Comparison of ENCODE assay signal across 1 cellular context in the genomic region with DNA sequence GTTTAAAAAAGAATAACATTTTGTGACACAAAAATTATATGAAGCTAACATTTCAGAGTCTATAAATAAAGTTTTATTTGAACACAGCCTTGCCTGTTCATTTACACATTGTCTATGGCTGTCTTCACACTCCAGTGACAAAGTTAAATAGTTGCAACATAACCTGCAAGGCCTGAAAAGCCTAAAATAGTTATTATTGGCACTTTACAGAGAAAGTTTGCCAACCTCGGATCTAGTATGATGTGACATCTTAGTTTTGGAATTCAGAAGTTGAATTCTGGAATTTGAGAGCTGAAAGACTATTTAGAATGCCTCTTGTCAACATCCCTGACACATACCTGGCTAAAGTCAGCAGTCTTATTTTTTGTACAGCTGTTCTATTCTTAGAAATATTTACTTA.
A peak's percentile ranks its signal among the peaks of the same experiment; 100 is the strongest.
TF ChIP-seq lines count a peak whose summit lies in the region.

No MANE protein-coding gene starts in this region.

TF ChIP-seq in SK-N-SH, 30 proteins besides CTCF, POLR2A, EP300 and RAD21 (continued from another document):
- TF ChIP-seq, protein P1, sequence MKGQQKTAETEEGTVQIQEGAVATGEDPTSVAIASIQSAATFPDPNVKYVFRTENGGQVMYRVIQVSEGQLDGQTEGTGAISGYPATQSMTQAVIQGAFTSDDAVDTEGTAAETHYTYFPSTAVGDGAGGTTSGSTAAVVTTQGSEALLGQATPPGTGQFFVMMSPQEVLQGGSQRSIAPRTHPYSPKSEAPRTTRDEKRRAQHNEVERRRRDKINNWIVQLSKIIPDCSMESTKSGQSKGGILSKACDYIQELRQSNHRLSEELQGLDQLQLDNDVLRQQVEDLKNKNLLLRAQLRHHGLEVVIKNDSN (IDR thresholded peaks at IDR 0.05; ENCODE audit: borderline replicate concordance, low read depth) = no peak
- TF ChIP-seq MXI1 (IDR thresholded peaks at IDR 0.05; ENCODE audit: low read depth, low read length) (no peak), RXRA (IDR thresholded peaks at IDR 0.05; ENCODE audit: borderline replicate concordance, low read depth) (peak; percentile 19; the same call in 1 of the 2 replicates), FOXJ3 (CRISPR knock-in tag; IDR thresholded peaks at IDR 0.05) (no peak), NRF1 (IDR thresholded peaks at IDR 0.05; ENCODE audit: low read depth, low read length) (no peak), NFIC (IDR thresholded peaks at IDR 0.05; ENCODE audit: borderline replicate concordance) (peak; percentile 71; the same call in 1 of the 2 replicates), TCF12 (IDR thresholded peaks at IDR 0.05) (peak; percentile 85), EZH2phosphoT487 (IDR thresholded peaks at IDR 0.05; ENCODE audit: borderline replicate concordance, low read depth) (no peak), GATA2 (CRISPR knock-in tag; IDR thresholded peaks at IDR 0.05) (no peak), TAF1 (IDR thresholded peaks at IDR 0.05; ENCODE audit: borderline replicate concordance, low read depth, low read length) (no peak), TEAD4 (IDR thresholded peaks at IDR 0.05; ENCODE audit: borderline replicate concordance, insufficient read depth) (peak; percentile 71; the same call in 1 of the 2 replicates), FOXM1 (IDR thresholded peaks at IDR 0.05; ENCODE audit: low read depth) (no peak), ELF1 (IDR thresholded peaks at IDR 0.05) (no peak), GABPA (IDR thresholded peaks at IDR 0.05; ENCODE audit: low read depth) (no peak), MEF2A (IDR thresholded peaks at IDR 0.05; ENCODE audit: borderline replicate concordance, low read depth) (peak; percentile 76; the same call in 1 of the 2 replicates)
- TF ChIP-seq, protein P2, sequence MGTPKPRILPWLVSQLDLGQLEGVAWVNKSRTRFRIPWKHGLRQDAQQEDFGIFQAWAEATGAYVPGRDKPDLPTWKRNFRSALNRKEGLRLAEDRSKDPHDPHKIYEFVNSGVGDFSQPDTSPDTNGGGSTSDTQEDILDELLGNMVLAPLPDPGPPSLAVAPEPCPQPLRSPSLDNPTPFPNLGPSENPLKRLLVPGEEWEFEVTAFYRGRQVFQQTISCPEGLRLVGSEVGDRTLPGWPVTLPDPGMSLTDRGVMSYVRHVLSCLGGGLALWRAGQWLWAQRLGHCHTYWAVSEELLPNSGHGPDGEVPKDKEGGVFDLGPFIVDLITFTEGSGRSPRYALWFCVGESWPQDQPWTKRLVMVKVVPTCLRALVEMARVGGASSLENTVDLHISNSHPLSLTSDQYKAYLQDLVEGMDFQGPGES (IDR thresholded peaks at IDR 0.05; ENCODE audit: low read depth, low read length) = no peak
- TF ChIP-seq, protein P3, sequence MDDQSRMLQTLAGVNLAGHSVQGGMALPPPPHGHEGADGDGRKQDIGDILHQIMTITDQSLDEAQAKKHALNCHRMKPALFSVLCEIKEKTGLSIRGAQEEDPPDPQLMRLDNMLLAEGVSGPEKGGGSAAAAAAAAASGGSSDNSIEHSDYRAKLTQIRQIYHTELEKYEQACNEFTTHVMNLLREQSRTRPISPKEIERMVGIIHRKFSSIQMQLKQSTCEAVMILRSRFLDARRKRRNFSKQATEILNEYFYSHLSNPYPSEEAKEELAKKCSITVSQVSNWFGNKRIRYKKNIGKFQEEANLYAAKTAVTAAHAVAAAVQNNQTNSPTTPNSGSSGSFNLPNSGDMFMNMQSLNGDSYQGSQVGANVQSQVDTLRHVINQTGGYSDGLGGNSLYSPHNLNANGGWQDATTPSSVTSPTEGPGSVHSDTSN (IDR thresholded peaks at IDR 0.05) = peak; percentile 83
- TF ChIP-seq, protein P4, sequence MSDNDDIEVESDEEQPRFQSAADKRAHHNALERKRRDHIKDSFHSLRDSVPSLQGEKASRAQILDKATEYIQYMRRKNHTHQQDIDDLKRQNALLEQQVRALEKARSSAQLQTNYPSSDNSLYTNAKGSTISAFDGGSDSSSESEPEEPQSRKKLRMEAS (IDR thresholded peaks at IDR 0.05; ENCODE audit: low read depth) = no peak
- TF ChIP-seq, protein P5, sequence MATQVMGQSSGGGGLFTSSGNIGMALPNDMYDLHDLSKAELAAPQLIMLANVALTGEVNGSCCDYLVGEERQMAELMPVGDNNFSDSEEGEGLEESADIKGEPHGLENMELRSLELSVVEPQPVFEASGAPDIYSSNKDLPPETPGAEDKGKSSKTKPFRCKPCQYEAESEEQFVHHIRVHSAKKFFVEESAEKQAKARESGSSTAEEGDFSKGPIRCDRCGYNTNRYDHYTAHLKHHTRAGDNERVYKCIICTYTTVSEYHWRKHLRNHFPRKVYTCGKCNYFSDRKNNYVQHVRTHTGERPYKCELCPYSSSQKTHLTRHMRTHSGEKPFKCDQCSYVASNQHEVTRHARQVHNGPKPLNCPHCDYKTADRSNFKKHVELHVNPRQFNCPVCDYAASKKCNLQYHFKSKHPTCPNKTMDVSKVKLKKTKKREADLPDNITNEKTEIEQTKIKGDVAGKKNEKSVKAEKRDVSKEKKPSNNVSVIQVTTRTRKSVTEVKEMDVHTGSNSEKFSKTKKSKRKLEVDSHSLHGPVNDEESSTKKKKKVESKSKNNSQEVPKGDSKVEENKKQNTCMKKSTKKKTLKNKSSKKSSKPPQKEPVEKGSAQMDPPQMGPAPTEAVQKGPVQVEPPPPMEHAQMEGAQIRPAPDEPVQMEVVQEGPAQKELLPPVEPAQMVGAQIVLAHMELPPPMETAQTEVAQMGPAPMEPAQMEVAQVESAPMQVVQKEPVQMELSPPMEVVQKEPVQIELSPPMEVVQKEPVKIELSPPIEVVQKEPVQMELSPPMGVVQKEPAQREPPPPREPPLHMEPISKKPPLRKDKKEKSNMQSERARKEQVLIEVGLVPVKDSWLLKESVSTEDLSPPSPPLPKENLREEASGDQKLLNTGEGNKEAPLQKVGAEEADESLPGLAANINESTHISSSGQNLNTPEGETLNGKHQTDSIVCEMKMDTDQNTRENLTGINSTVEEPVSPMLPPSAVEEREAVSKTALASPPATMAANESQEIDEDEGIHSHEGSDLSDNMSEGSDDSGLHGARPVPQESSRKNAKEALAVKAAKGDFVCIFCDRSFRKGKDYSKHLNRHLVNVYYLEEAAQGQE (IDR thresholded peaks at IDR 0.05; ENCODE audit: low read depth, low read length) = no peak
